In genomic region chrX:74015379-74016019, GRCh38 we compare ENCODE assay signal across 8 cellular contexts.
DNase-seq lines count a peak whose midpoint lies in the region; ATAC-seq and TF ChIP-seq lines count a peak whose summit lies in the region.

No MANE protein-coding gene starts in this region.

- H3K4me3 ChIP-seq in SJSA1, result no peak overlapping the region

- no peaks in the 10 kb centered on the region for H3K36me3 ChIP-seq in SJSA1

- no peaks in the 10 kb centered on the region for H3K27me3 Mint-ChIP-seq in glutamatergic neuron (ENCODE audit: unreplicated experiment)

- H3K4me1 Mint-ChIP-seq in glutamatergic neuron (ENCODE audit: low read depth, unreplicated experiment), result no peaks in the 10 kb centered on the region

- H3K27ac Mint-ChIP-seq in glutamatergic neuron (ENCODE audit: unreplicated experiment), result no peak overlapping the region

- H3K4me1 ChIP-seq in SJSA1 (replicated peaks), result peaks cover 4% of the 10 kb centered on the region; the same call in 1 of the 2 replicates

- no peak overlapping the region for H3K4me3 Mint-ChIP-seq in glutamatergic neuron (ENCODE audit: unreplicated experiment)

- peak; percentile 67 for DNase-seq in EH (ENCODE audit: low read depth)
- peak; percentile 55 to 56 for DNase-seq in SJSA1 (ENCODE audit: low read depth in 1 of 2, low spot score in 2 of 2)
- peak; percentile 51 for DNase-seq in activated naive CD4-positive, alpha-beta T cell treated with Interleukin-2 at 50 U/mL for 16 hours
- DNase-seq in glutamatergic neuron, result peak; percentile 32
- peak; percentile 39 for DNase-seq in putamen (ENCODE audit: low spot score)
- no peak for DNase-seq in KG1 (lab: John Stamatoyannopoulos, UW)

- TF ChIP-seq CTCF in LNCAP (IDR thresholded peaks at IDR 0.05), result peak; percentile 63
- peak; percentile 65 for TF ChIP-seq CTCF in glutamatergic neuron (IDR thresholded peaks at IDR 0.05; ENCODE audit: partially characterized antibody, unreplicated experiment)

- peak; percentile 90 for ATAC-seq in GM21825 (IDR thresholded peaks at IDR 0.05; ENCODE audit: unreplicated experiment)

- peaks cover 2% of the 10 kb centered on the region for H3K9me3 Mint-ChIP-seq in glutamatergic neuron (ENCODE audit: unreplicated experiment)

- H3K27me3 ChIP-seq in SJSA1 (replicated peaks), result no peaks in the 10 kb centered on the region

- peaks cover 8% of the 10 kb centered on the region for H3K36me3 Mint-ChIP-seq in glutamatergic neuron (ENCODE audit: unreplicated experiment)

- no peak overlapping the region for H3K27ac ChIP-seq in SJSA1

- no peaks in the 10 kb centered on the region for H3K9me3 ChIP-seq in SJSA1 (replicated peaks)
